In genomic region chrX:154398668-154399526, GRCh38 we compare ENCODE assay signal across 8 cellular contexts. TPM values are rescaled to one million over a fixed set of nuclear protein-coding genes. Genes with fewer than 3 reads are reported as not detected.
A peak's percentile ranks its signal among the peaks of the same experiment; 100 is the strongest.
DNase-seq lines count a peak whose midpoint lies in the region; ATAC-seq and TF ChIP-seq lines count a peak whose summit lies in the region.

No MANE protein-coding gene starts in this region.

- peak; percentile 81 for DNase-seq in AG10803 (ENCODE audit: low read depth)
- peak; percentile 84 for DNase-seq in NCI-H1105 (lab: John Stamatoyannopoulos, UW)
- peak; percentile 67 to 84 (median 76) for DNase-seq in T-cell
- DNase-seq in amniotic epithelial cell (ENCODE audit: low read depth), result peak; percentile 65
- DNase-seq in left cardiac atrium, result peak; percentile 87
- DNase-seq in posterior vena cava (ENCODE audit: low spot score), result peak; percentile 97
- peak; percentile 91 for DNase-seq in upper lobe of right lung

- H3K27me3 Mint-ChIP-seq in T-cell, result no peaks in the 10 kb centered on the region

- no peaks in the 10 kb centered on the region for H3K9me3 ChIP-seq in upper lobe of right lung

- peaks cover 20 to 30% (median 22%) of the 10 kb centered on the region in 3 donors for H3K4me1 Mint-ChIP-seq in T-cell

- peaks cover 3% of the 10 kb centered on the region for H3K4me1 ChIP-seq in upper lobe of right lung

- peaks cover 23% of the 10 kb centered on the region for H3K36me3 Mint-ChIP-seq in T-cell

- TF ChIP-seq CTCF in AG10803 (conservative IDR thresholded peaks at IDR 0.05; ENCODE audit: low read length), result peak; percentile 73
- peak; percentile 75 for TF ChIP-seq CTCF in upper lobe of right lung (IDR thresholded peaks at IDR 0.05)

- ATAC-seq in GM21423 (IDR thresholded peaks at IDR 0.05; ENCODE audit: unreplicated experiment), result peak; percentile 32
- ATAC-seq in T-cell (replicated peaks in 1 of 4), result peak; percentile 47 to 63 (median 56)
- ATAC-seq in left cardiac atrium, result peak; percentile 57 to 62
- ATAC-seq in upper lobe of right lung, result peak; percentile 70

- peak overlapping the region; percentile 97 to 100 (median 99) for H3K4me3 Mint-ChIP-seq in T-cell

- no peaks in the 10 kb centered on the region for H3K27me3 ChIP-seq in upper lobe of right lung

- H3K4me3 ChIP-seq in AG10803 (ENCODE audit: low read length) (peak overlapping the region; percentile 87), upper lobe of right lung (peak overlapping the region; percentile 71)

- CTCF ChIA-PET in T-cell (lab: Charles Lee), result interaction anchor here (0.6 kb wide), 2 partner anchors 8 to 77 kb away, joined by 8 to 9 read pairs; no protein-coding TSS in a partner anchor

- intact Hi-C loops in left cardiac atrium (cut with DNase I), result no loop called here
- intact Hi-C loops in posterior vena cava (cut with DNase I), result no loop called here
- intact Hi-C loops in upper lobe of right lung (cut with DNase I), result no loop called here

- POLR2A ChIA-PET in T-cell (lab: Charles Lee), result interaction anchor here (0.6 kb wide), 2 partner anchors 9 to 81 kb away, joined by 3 to 8 read pairs; no protein-coding TSS in a partner anchor

- H3K9me3 Mint-ChIP-seq in T-cell, result no peaks in the 10 kb centered on the region

- H3K27ac ChIP-seq in upper lobe of right lung, result peak overlapping the region; percentile 98

- peaks cover 15% of the 10 kb centered on the region for H3K36me3 ChIP-seq in upper lobe of right lung

- peak overlapping the region; percentile 99 to 100 for H3K27ac Mint-ChIP-seq in T-cell

RNA-seq across cellular contexts. Expression of gene RPL10, which starts 0.7 kb away (rescaled TPM):
- total RNA-seq in T-cell (1,000 to 10,000 TPM; 5,175 to 6,006 (median 5,765) TPM), left cardiac atrium (1,000 to 10,000 TPM; 2,090 to 2,230 TPM), posterior vena cava (1,000 to 10,000 TPM; 2,294 to 2,387 TPM), upper lobe of right lung (2,677 TPM)

RNA-seq across cellular contexts. Expression of gene DNASE1L1, which starts 10.2 kb away (rescaled TPM):
- 10 to 100 TPM; 22.6 to 31.3 (median 25.5) TPM for total RNA-seq in T-cell
- total RNA-seq in left cardiac atrium, result 10 to 100 TPM; 41.9 to 42.8 TPM
- 10 to 100 TPM; 15.9 to 20.0 TPM for total RNA-seq in posterior vena cava
- total RNA-seq in upper lobe of right lung, result 37.1 TPM

RNA-seq across cellular contexts. Expression of gene TAFAZZIN, which starts 12.4 kb away (rescaled TPM):
- 100 to 1,000 TPM in 3 of 5 donors, 10 to 100 TPM in 2; 89.8 to 144 (median 129) TPM for total RNA-seq in T-cell
- 10 to 100 TPM; 36.6 to 41.2 TPM for total RNA-seq in left cardiac atrium
- 10 to 100 TPM; 25.3 to 28.1 TPM for total RNA-seq in posterior vena cava
- 43.9 TPM for total RNA-seq in upper lobe of right lung

RNA-seq across cellular contexts. Expression of gene EMD, which starts 19.8 kb away (rescaled TPM):
- total RNA-seq in T-cell (100 to 1,000 TPM in 2 of 5 donors, 10 to 100 TPM in 3; 73.4 to 136 (median 80.4) TPM), left cardiac atrium (10 to 100 TPM; 54.5 to 70.9 TPM), posterior vena cava (10 to 100 TPM; 61.8 to 67.2 TPM), upper lobe of right lung (58.4 TPM)

RNA-seq across cellular contexts. Expression of gene FLNA, which starts 24.5 kb away (rescaled TPM):
- 1,000 to 10,000 TPM in 4 of 5 donors, 100 to 1,000 TPM in 1; 893 to 1,483 (median 1,268) TPM for total RNA-seq in T-cell
- total RNA-seq in left cardiac atrium, result 100 to 1,000 TPM; 406 to 476 TPM
- 1,000 to 10,000 TPM; 5,571 to 6,731 TPM for total RNA-seq in posterior vena cava
- 1,252 TPM for total RNA-seq in upper lobe of right lung

Comparison
In these comparisons a context has a peak if more than half of its experiments do, and no peak if none do; other contexts are left out.
1. Peak in every context shown above with its lines: DNase-seq, ATAC-seq, H3K4me3 ChIP-seq and H3K27ac ChIP-seq.